8 cellular contexts compared by ENCODE assay signal in the genomic region with DNA sequence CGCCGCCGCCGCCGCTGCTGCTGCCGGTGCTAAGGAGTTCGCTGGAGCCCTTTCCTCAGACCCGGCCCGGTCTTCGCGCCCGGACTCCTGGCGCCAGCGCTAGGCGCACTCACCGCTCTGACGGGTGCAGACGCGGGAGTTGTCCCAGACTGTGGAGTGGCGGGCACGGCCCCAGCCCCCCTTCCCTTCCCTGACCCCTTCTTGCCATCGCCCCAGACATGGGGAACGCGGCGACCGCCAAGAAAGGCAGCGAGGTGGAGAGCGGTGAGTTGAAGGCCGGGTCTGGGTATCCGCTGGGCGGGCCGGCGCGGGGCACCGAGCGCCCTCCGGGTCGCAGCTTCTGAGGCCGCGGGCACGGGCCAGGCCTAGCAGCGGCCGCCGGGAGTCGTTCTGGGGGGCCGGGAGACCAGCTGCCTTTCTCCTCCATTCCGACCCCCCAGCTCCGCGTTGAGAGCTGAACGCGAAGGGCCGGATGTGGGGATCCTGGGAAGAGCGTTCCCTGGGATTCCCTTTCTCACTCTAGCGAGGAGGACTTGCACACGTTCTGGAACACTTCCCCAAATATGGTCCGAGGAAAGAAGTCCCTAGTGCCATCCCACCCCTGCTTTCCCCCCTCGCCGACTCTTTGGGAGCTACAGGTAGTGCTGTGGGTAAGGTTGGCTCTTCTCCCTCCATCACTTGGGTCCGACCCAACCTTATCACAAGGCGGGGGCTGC.
DNase-seq lines count a peak whose midpoint lies in the region; TF ChIP-seq lines count a peak whose summit lies in the region.

No MANE protein-coding gene starts in this region.

- H3K4me1 ChIP-seq in MM.1S (ENCODE audit: low read length): no peaks in the 10 kb centered on the region
- peaks cover 7% of the 10 kb centered on the region for H3K4me1 ChIP-seq in adipocyte (ENCODE audit: control insufficient read depth, insufficient read depth, low read length)
- peaks cover 7% of the 10 kb centered on the region for H3K4me1 ChIP-seq in hepatocyte (ENCODE audit: insufficient read depth)

- H3K4me2 ChIP-seq in MM.1S (ENCODE audit: low read depth, low read length): peak overlapping the region; percentile 49; the same call in 1 of the 2 replicates
- peak overlapping the region; percentile 79 for H3K4me2 ChIP-seq in hepatocyte

- H3K9me2 ChIP-seq in MM.1S (replicated peaks; ENCODE audit: insufficient read depth, low read length) (no peaks in the 10 kb centered on the region), hepatocyte (replicated peaks; ENCODE audit: insufficient read depth) (no peaks in the 10 kb centered on the region)

- no peaks in the 10 kb centered on the region for H3K36me3 ChIP-seq in GM06990 (ENCODE audit: control insufficient read depth, insufficient read depth, low read length)
- no peaks in the 10 kb centered on the region for H3K36me3 ChIP-seq in MM.1S (replicated peaks; ENCODE audit: insufficient read depth, low read length)
- no peaks in the 10 kb centered on the region for H3K36me3 ChIP-seq in adipocyte (ENCODE audit: control insufficient read depth, insufficient read depth, low read length, severe bottlenecking)
- no peaks in the 10 kb centered on the region for H3K36me3 ChIP-seq in hepatocyte (replicated peaks; ENCODE audit: insufficient read depth, low read depth)

- H3K27ac ChIP-seq in MM.1S (ENCODE audit: low read length): no peak overlapping the region
- H3K27ac ChIP-seq in hepatocyte: peak overlapping the region; percentile 96

- H2AFZ ChIP-seq in MM.1S (ENCODE audit: low read length): peak overlapping the region; percentile 75
- peak overlapping the region; percentile 95 for H2AFZ ChIP-seq in hepatocyte

- H3F3A ChIP-seq in MM.1S (ENCODE audit: insufficient read depth, low read length): no peaks in the 10 kb centered on the region; the same call in 1 of the 2 replicates

- H3K9me3 ChIP-seq in MM.1S (replicated peaks; ENCODE audit: insufficient read depth, low read length): no peaks in the 10 kb centered on the region
- no peaks in the 10 kb centered on the region for H3K9me3 ChIP-seq in adipocyte (ENCODE audit: control insufficient read depth, low read length)
- H3K9me3 ChIP-seq in hepatocyte (ENCODE audit: low read depth): no peaks in the 10 kb centered on the region

- WGBS in hepatocyte (ENCODE audit: low lambda C conversion rate, missing lambda C conversion rate): under 1% methylated on average over 53 of the region's 60 CpGs

- H3K27me3 ChIP-seq in GM06990 (replicated peaks; ENCODE audit: control insufficient read depth, insufficient read depth, low read length) (no peaks in the 10 kb centered on the region), MM.1S (replicated peaks; ENCODE audit: insufficient read depth, low read length) (no peaks in the 10 kb centered on the region), adipocyte (replicated peaks; ENCODE audit: control insufficient read depth, insufficient read depth, low read length) (no peaks in the 10 kb centered on the region), hepatocyte (no peaks in the 10 kb centered on the region)

- H3K79me2 ChIP-seq in MM.1S (ENCODE audit: low read length) (no peaks in the 10 kb centered on the region), hepatocyte (peaks cover 54% of the 10 kb centered on the region)

- no peaks in the 10 kb centered on the region for H4K20me1 ChIP-seq in MM.1S (ENCODE audit: insufficient read depth, low read length)
- H4K20me1 ChIP-seq in hepatocyte (ENCODE audit: insufficient read depth, poor library complexity, severe bottlenecking): no peaks in the 10 kb centered on the region

- TF ChIP-seq CTCF in GM06990 (IDR thresholded peaks at IDR 0.05; ENCODE audit: insufficient read depth, low read length, poor library complexity, severe bottlenecking): no peak
- TF ChIP-seq CTCF in HFF-Myc (IDR thresholded peaks at IDR 0.05; ENCODE audit: low read depth, low read length, missing control alignments): no peak
- TF ChIP-seq CTCF in MM.1S (IDR thresholded peaks at IDR 0.05; ENCODE audit: low read length): no peak
- no peak for TF ChIP-seq CTCF in hepatocyte (IDR thresholded peaks at IDR 0.05; ENCODE audit: poor library complexity)

- H3K4me3 ChIP-seq in GM06990 (replicated peaks; ENCODE audit: low read depth, low read length): peak overlapping the region; percentile 92
- H3K4me3 ChIP-seq in HFF-Myc (replicated peaks; ENCODE audit: low read depth, low read length): peak overlapping the region; percentile 90
- H3K4me3 ChIP-seq in MM.1S (ENCODE audit: low read length): peak overlapping the region; percentile 72
- H3K4me3 ChIP-seq in adipocyte (ENCODE audit: low read length): peak overlapping the region; percentile 89
- H3K4me3 ChIP-seq in hepatocyte: peak overlapping the region; percentile 90

- DNase-seq in A172 (ENCODE audit: low spot score) (peak; percentile 12), GM06990 (ENCODE audit: extremely low read depth, insufficient read length) (no peak), HFF-Myc (ENCODE audit: extremely low read depth, low read depth) (no peak), MM.1S (no peak), adipocyte (ENCODE audit: low read depth) (peak; percentile 66), hepatocyte (ENCODE audit: low spot score) (peak; percentile 36), putamen (ENCODE audit: low spot score) (peak; percentile 42), NCI-H187 (lab: John Stamatoyannopoulos, UW) (no peak)

- H3K9ac ChIP-seq in MM.1S (ENCODE audit: low read length): peak overlapping the region; percentile 41; the same call in 1 of the 2 replicates
- H3K9ac ChIP-seq in adipocyte (ENCODE audit: low read length): peak overlapping the region; percentile 87

Comparison
In these comparisons a context has a peak if more than half of its experiments do, and no peak if none do; other contexts are left out.
1. DNase-seq: peak in A172 (single experiment), adipocyte (single experiment), hepatocyte (single experiment) and putamen (single experiment); none in GM06990 (single experiment), HFF-Myc (single experiment), MM.1S (single experiment) and NCI-H187 (0 of 2).
2. Peak in every context shown above with its lines, with median percentiles within 50 percentile points of each other: H3K4me3 ChIP-seq.